ENCODE assay signal across 10 cellular contexts in the genomic region with DNA sequence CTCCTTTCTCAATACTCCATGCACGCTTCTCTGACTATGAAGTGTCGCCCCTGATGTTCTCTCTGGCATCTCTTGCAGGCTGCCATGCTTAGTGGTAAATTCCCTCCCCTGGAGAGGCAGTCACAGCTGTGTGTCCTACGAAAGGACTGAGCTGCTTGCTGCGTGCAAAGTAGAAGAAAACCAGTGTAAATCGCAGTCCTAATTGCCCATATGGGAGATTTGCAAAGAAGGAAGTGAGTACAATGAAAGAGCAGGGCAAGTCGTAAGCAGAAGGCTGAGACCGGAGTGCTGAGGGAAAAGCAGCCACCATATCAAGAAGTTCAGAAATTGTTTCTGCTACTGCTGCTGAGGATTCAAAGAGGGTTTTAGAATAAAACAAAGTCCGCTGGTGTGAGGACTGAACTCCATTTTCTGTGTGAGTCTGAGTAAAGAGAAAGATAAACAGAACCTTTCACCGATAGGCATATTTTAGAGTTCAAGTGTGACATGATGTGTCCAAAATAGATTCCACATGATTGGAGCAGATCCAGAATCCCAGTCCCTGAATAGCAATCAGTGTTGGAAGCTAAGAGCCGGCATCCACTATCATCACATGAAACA.
DNase-seq lines count a peak whose midpoint lies in the region; ATAC-seq and TF ChIP-seq lines count a peak whose summit lies in the region.
"Had no signal": no experiment of that assay in that cellular context is flagged by ENCODE, and none has a peak within 500 bp of the region (broad histone marks: within the 10 kb centered on the region; RNA-seq: fewer than 3 reads in every experiment).

No MANE protein-coding gene starts in this region.

- H3K36me3 ChIP-seq in esophagus (ENCODE audit: control insufficient read depth in 2 of 2, insufficient read depth in 2 of 2, low read length in 1 of 2), result no peaks in the 10 kb centered on the region
- H3K36me3 ChIP-seq in lung (ENCODE audit: control insufficient read depth in 2 of 2, insufficient read depth in 2 of 2, low read length in 2 of 2), result no peaks in the 10 kb centered on the region
- H3K36me3 ChIP-seq in tibial artery, result no peaks in the 10 kb centered on the region

- no peaks in the 10 kb centered on the region for H3K4me1 ChIP-seq in esophagus (ENCODE audit: control insufficient read depth in 2 of 2, insufficient read depth in 2 of 2, low read length in 1 of 2)
- peaks cover 0 to 4% of the 10 kb centered on the region in 2 donors for H3K4me1 ChIP-seq in lung (ENCODE audit: control insufficient read depth in 2 of 2, insufficient read depth in 2 of 2, low read length in 2 of 2)
- peaks cover 0 to 24% (median 11%) of the 10 kb centered on the region in 4 donors for H3K4me1 ChIP-seq in tibial artery

- no peak for TF ChIP-seq CTCF in lung (IDR thresholded peaks at IDR 0.05; ENCODE audit: control extremely low read depth, extremely low read depth)
- no peak for TF ChIP-seq CTCF in tibial artery (IDR thresholded peaks at IDR 0.05)

- ATAC-seq in lung (ENCODE audit: insufficient read depth, low FRiP score) (no peak), GM21723 (IDR thresholded peaks at IDR 0.05; ENCODE audit: unreplicated experiment) (no peak)

- TF ChIP-seq POLR2A in erythroblast (IDR thresholded peaks at IDR 0.05; ENCODE audit: low read length), result no peak

- no peak overlapping the region for H3K4me3 ChIP-seq in esophagus (ENCODE audit: low read depth in 1 of 2, low read length in 2 of 2)
- H3K4me3 ChIP-seq in lung, result no peak overlapping the region
- peak overlapping the region; percentile 31 to 32 for H3K4me3 ChIP-seq in tibial artery

- H3K27ac ChIP-seq in esophagus (ENCODE audit: low read depth in 2 of 2, low read length in 1 of 2), result peak overlapping the region; percentile 45 to 71
- H3K27ac ChIP-seq in lung (ENCODE audit: low read depth in 1 of 2, low read length in 1 of 2), result peak overlapping the region; percentile 27 to 78
- H3K27ac ChIP-seq in tibial artery, result peak overlapping the region; percentile 67 to 76

- intact Hi-C loops in tibial artery (cut with DNase I; ENCODE audit: low total_unique reads), result no loop called here

- H3K27me3 ChIP-seq in esophagus (ENCODE audit: control insufficient read depth in 1 of 2, insufficient read depth in 2 of 2, low read length in 2 of 2) (no peaks in the 10 kb centered on the region), lung (ENCODE audit: control insufficient read depth, insufficient read depth) (no peaks in the 10 kb centered on the region), tibial artery (no peaks in the 10 kb centered on the region)

- H3K9me3 ChIP-seq in esophagus (ENCODE audit: control insufficient read depth in 2 of 2, insufficient read depth in 1 of 2, low read depth in 1 of 2, low read length in 1 of 2), result no peaks in the 10 kb centered on the region
- H3K9me3 ChIP-seq in lung (ENCODE audit: control insufficient read depth in 2 of 2, insufficient read depth in 1 of 2, low read length in 1 of 2), result no peaks in the 10 kb centered on the region
- H3K9me3 ChIP-seq in tibial artery, result no peaks in the 10 kb centered on the region

- 56% methylated on average over 10 of the region's 10 CpGs for WGBS in esophagus, 2 donors
- WGBS in lung, 2 donors, result 50 to 54% methylated on average over 10 of the region's 10 CpGs

- DNase-seq in NCI-H2227 treated with DMSO at 0.1 percent for 48 hours (lab: John Stamatoyannopoulos, UW), result peak; percentile 46
- no peak for DNase-seq in lung (ENCODE audit: low spot score)
- DNase-seq in tibial artery, result no peak
- DNase-seq in erythroblast (lab: John Stamatoyannopoulos, UW), result no peak
- DNase-seq in T-helper 9 cell, result no peak
- DNase-seq in D341Med (ENCODE audit: low spot score), result no peak
- DNase-seq: NCI-H2029, SW 1271 had no signal

Comparison
In these comparisons a context has a peak if more than half of its experiments do, and no peak if none do; other contexts are left out.
1. H3K4me3 ChIP-seq: peak in tibial artery (2 of 2); none in esophagus (0 of 2) and lung (single experiment).
2. Peak in every context shown above with its lines, with median percentiles within 50 percentile points of each other: H3K27ac ChIP-seq.